Comparison of ENCODE assay signal across 15 cellular contexts in the genomic region with DNA sequence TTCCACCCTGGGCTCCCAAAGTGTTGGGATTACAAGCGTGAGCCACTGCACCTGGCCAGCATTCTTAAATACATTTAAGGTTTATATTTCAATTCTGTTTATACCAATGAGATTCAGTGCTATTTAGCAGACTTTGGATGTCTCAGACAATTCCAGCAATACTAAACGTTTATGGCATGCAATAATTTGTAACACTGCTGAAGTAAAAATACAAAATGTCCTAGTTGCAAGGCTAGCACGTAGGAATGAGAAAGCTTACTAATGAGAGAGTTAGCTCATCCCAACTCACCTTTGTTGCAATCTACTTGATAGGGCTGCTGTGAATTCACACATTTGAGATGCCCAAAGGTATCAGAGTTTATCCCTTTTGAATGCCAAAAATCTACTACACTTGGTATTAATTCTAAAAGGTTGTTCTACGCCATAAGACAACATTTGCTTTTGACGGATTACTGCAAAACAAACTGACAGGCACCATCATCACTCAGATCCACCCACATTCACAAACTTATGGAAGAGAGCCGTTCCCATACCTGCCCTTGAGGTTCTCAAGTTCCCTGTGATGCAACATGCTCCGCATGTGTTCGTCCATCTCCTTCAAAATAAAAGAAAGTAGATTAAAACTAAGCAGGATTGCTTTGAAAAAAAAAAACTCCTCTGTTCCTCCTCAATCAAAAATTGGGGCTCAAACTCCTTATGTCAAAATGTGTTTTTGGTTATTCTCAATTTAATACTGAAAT. TPM values are rescaled to one million over a fixed set of nuclear protein-coding genes. Genes with fewer than 3 reads are reported as not detected.
A peak's percentile ranks its signal among the peaks of the same experiment; 100 is the strongest.
DNase-seq lines count a peak whose midpoint lies in the region; ATAC-seq, FAIRE-seq and TF ChIP-seq lines count a peak whose summit lies in the region.
"Had no signal": no experiment of that assay in that cellular context is flagged by ENCODE, and none has a peak within 500 bp of the region (broad histone marks: within the 10 kb centered on the region; RNA-seq: fewer than 3 reads in every experiment).

No MANE protein-coding gene starts in this region.

- H3K56ac ChIP-seq in H1 (replicated peaks; ENCODE audit: insufficient read length, low read depth, low read length): no peak overlapping the region

- intact Hi-C loops in left colon (cut with DNase I, micrococcal nuclease): no loop called here

- no peak for TF ChIP-seq RAD21 in H1 (IDR thresholded peaks at IDR 0.05 in 1 of 2, conservative IDR thresholded peaks at IDR 0.05 in 1 of 2; ENCODE audit: low read depth in 2 of 2, low read length in 2 of 2)

- no peak for FAIRE-seq in H1 (lab: Jason Lieb, UNC)
- FAIRE-seq: A549, GM12878, GM18507 had no signal

- no peak for TF ChIP-seq POLR2A in H1 (IDR thresholded peaks at IDR 0.05; ENCODE audit: control extremely low read depth in 1 of 2, low read depth in 2 of 2, low read length in 2 of 2)

- H3K9me3 ChIP-seq in H1 (ENCODE audit: insufficient read depth in 2 of 2, low read depth in 1 of 2, low read length in 1 of 2): no peaks in the 10 kb centered on the region
- H3K9me3 ChIP-seq: A549, BE2C had no signal

- no peak overlapping the region for H2BK12ac ChIP-seq in H1 (ENCODE audit: low read depth, low read length)

- H3K4ac ChIP-seq in H1 (replicated peaks; ENCODE audit: insufficient read length, low read depth, low read length): no peak overlapping the region

- no peak overlapping the region for H4K5ac ChIP-seq in H1 (ENCODE audit: insufficient read length, low read depth, low read length)

- no peak overlapping the region for H3K4me3 ChIP-seq in H1 (ENCODE audit: extremely low read depth in 1 of 4, insufficient read depth in 2 of 4, low read depth in 3 of 4, low read length in 4 of 4)
- H3K4me3 ChIP-seq: A549, GM12878, GM23248 had no signal

- H2BK20ac ChIP-seq in H1 (ENCODE audit: low read length): no peak overlapping the region

- H3K79me1 ChIP-seq in H1 (ENCODE audit: low read depth, low read length): no peaks in the 10 kb centered on the region

- no peak overlapping the region for H3K23ac ChIP-seq in H1 (ENCODE audit: insufficient read length)

- H3K79me2 ChIP-seq in H1 (ENCODE audit: control insufficient read depth in 1 of 2, insufficient read depth in 2 of 2, low read length in 2 of 2): no peaks in the 10 kb centered on the region

- H3K9me3 Mint-ChIP-seq in stimulated activated effector memory CD8-positive, alpha-beta T cell treated with anti-CD3 and anti-CD28 coated beads, Interleukin-12 subunit alpha, Interleukin-12 subunit beta, amount 100 ng/mL, for 72 hours: no peaks in the 10 kb centered on the region
- H3K9me3 Mint-ChIP-seq: CD4-positive, alpha-beta memory T cell; H9 had no signal

- H3K9ac ChIP-seq in H1 (replicated peaks in 1 of 4; ENCODE audit: extremely low read depth in 1 of 4, low read depth in 3 of 4, low read length in 3 of 4): no peak overlapping the region
- H3K9ac ChIP-seq: GM23248 had no signal

- H3K36me3 Mint-ChIP-seq in stimulated activated effector memory CD8-positive, alpha-beta T cell treated with anti-CD3 and anti-CD28 coated beads, Interleukin-12 subunit alpha, Interleukin-12 subunit beta, amount 100 ng/mL, for 72 hours: peaks cover 58% of the 10 kb centered on the region

- no peak for TF ChIP-seq EP300 in H1 (IDR thresholded peaks at IDR 0.05; ENCODE audit: borderline replicate concordance in 1 of 2, low read depth in 2 of 2, low read length in 2 of 2)

- H2AK5ac ChIP-seq in H1 (ENCODE audit: low read depth, low read length): no peak overlapping the region

- CTCF ChIA-PET in H1 (lab: Charles Lee; ENCODE audit: partially characterized antibody): interaction anchor here (0.7 to 0.9 kb wide), 2 partner anchors 11 to 30 kb away, joined by 3 read pairs; a partner anchor contains a TSS

- H3K14ac ChIP-seq in H1 (ENCODE audit: insufficient read length): no peak overlapping the region

- no peak overlapping the region for H4K8ac ChIP-seq in H1 (ENCODE audit: extremely low read depth, insufficient read depth, low read length)

- H3K4me1 ChIP-seq in H1 (replicated peaks in 1 of 4; ENCODE audit: control insufficient read depth in 3 of 4, insufficient read depth in 4 of 4, low read length in 3 of 4): no peaks in the 10 kb centered on the region
- H3K4me1 ChIP-seq: A549, BE2C had no signal

- H2AFZ ChIP-seq in H1 (ENCODE audit: low read length): no peak overlapping the region
- H2AFZ ChIP-seq: GM23248 had no signal

- no peak for DNase-seq in H1 (ENCODE audit: low read depth in 1 of 2, low spot score in 2 of 2)
- DNase-seq in left colon: no peak
- no peak for DNase-seq in stimulated activated effector memory CD8-positive, alpha-beta T cell treated with anti-CD3 and anti-CD28 coated beads, Interleukin-12 subunit alpha, Interleukin-12 subunit beta, amount 100 ng/mL, for 72 hours (ENCODE audit: low spot score in 2 of 2)
- no peak for DNase-seq in NOMO-1 (lab: John Stamatoyannopoulos, UW; ENCODE audit: unreplicated experiment in 2 of 2)
- no peak for DNase-seq in HT-29 (ENCODE audit: low spot score)
- DNase-seq: BE2C; CD4-positive, alpha-beta memory T cell; DMS79; GM23248; H9 had no signal

- H2BK5ac ChIP-seq in H1 (ENCODE audit: low read depth, low read length): no peak overlapping the region

- no peaks in the 10 kb centered on the region for H3K27me3 ChIP-seq in H1 (replicated peaks in 1 of 4; ENCODE audit: control insufficient read depth in 3 of 4, extremely low read depth in 1 of 4, insufficient read depth in 3 of 4, low read length in 3 of 4)
- H3K27me3 ChIP-seq: BE2C had no signal

- 89% methylated on average over 8 of the region's 8 CpGs; no CpG with 5 or more reads in 1 of the 2 experiments for WGBS in H1 (ENCODE audit: extremely low coverage in 1 of 2, insufficient coverage in 1 of 2, insufficient read length in 1 of 2, insufficient replicate concordance in 2 of 2, low coverage in 1 of 2, low lambda C conversion rate in 2 of 2, missing lambda C conversion rate in 1 of 2), 2 experiments

- H4K20me1 ChIP-seq in H1 (replicated peaks in 1 of 2; ENCODE audit: control insufficient read depth in 1 of 2, insufficient read depth in 2 of 2, low read length in 2 of 2): no peaks in the 10 kb centered on the region

- ATAC-seq in left colon (peak; percentile 69), HG03025 (IDR thresholded peaks at IDR 0.05; ENCODE audit: low FRiP score, unreplicated experiment) (no peak)
- no peak for ATAC-seq in stimulated activated effector memory CD8-positive, alpha-beta T cell treated with anti-CD3 and anti-CD28 coated beads, Interleukin-12 subunit alpha, Interleukin-12 subunit beta, amount 100 ng/mL, for 72 hours
- ATAC-seq: A549 had no signal

- TF ChIP-seq CTCF in H1 (IDR thresholded peaks at IDR 0.05; ENCODE audit: control extremely low read depth in 1 of 3, insufficient read depth in 1 of 3, low read depth in 1 of 3, low read length in 3 of 3): no peak

- no peaks in the 10 kb centered on the region for H3K23me2 ChIP-seq in H1 (ENCODE audit: low read depth, low read length)

- no peak overlapping the region for H4K91ac ChIP-seq in H1 (replicated peaks; ENCODE audit: insufficient read length, low read length)

- no peak overlapping the region for H3K27ac ChIP-seq in H1 (ENCODE audit: low read depth, low read length)
- H3K27ac ChIP-seq: A549, C4-2B, GM23248 had no signal

- H3K4me3 Mint-ChIP-seq in stimulated activated effector memory CD8-positive, alpha-beta T cell treated with anti-CD3 and anti-CD28 coated beads, Interleukin-12 subunit alpha, Interleukin-12 subunit beta, amount 100 ng/mL, for 72 hours: no peak overlapping the region
- H3K4me3 Mint-ChIP-seq: CD4-positive, alpha-beta memory T cell; H9 had no signal

- H3K18ac ChIP-seq in H1 (ENCODE audit: extremely low read depth, low read length): no peak overlapping the region

- no peak overlapping the region for H2BK120ac ChIP-seq in H1 (replicated peaks; ENCODE audit: low read depth, low read length)

- peaks cover 0 to 6% (median 2%) of the 10 kb centered on the region in 4 experiments; a peak in 2 of 8 replicates for H3K36me3 ChIP-seq in H1 (ENCODE audit: control insufficient read depth in 2 of 4, insufficient read depth in 4 of 4, low read length in 3 of 4)

- H2BK15ac ChIP-seq in H1 (ENCODE audit: low read length): no peak overlapping the region

- no peak overlapping the region for H3K4me2 ChIP-seq in H1 (ENCODE audit: insufficient read depth in 1 of 2, low read depth in 2 of 2, low read length in 2 of 2)
- H3K4me2 ChIP-seq: A549 had no signal

- peak overlapping the region; percentile 40 for H3K27ac Mint-ChIP-seq in stimulated activated effector memory CD8-positive, alpha-beta T cell treated with anti-CD3 and anti-CD28 coated beads, Interleukin-12 subunit alpha, Interleukin-12 subunit beta, amount 100 ng/mL, for 72 hours

- POLR2A ChIA-PET in H1 (lab: Charles Lee; ENCODE audit: partially characterized antibody): interaction anchor here (1.3 kb wide), 1 partner anchor 130 kb away, joined by 3 read pairs; no protein-coding TSS in a partner anchor

- H3K4me1 Mint-ChIP-seq in stimulated activated effector memory CD8-positive, alpha-beta T cell treated with anti-CD3 and anti-CD28 coated beads, Interleukin-12 subunit alpha, Interleukin-12 subunit beta, amount 100 ng/mL, for 72 hours: no peaks in the 10 kb centered on the region
- H3K4me1 Mint-ChIP-seq: H9 had no signal

TF ChIP-seq in H1, 55 proteins besides CTCF, POLR2A, EP300 and RAD21 (continues in another document):
- no peak for TF ChIP-seq EZH2 (IDR thresholded peaks at IDR 0.05; ENCODE audit: low read depth, low read length, severe bottlenecking)

RNA-seq across cellular contexts. Expression of a gene that starts 25.3 kb away (rescaled TPM):
- 62.0 and 64.5 TPM in 2 replicates for total RNA-seq in H1 (2021; fragmentation: NEBNext Ultra II Directional; extraction: Animal tissue kit (Norgen Biotek cat#: 25700))
- polyA plus RNA-seq in H1 (2011; rRNA removed): 15.7 and 18.2 TPM in 2 replicates
- polyA plus RNA-seq in H1 (2011; cell fraction: cytosol; rRNA removed): 14.7 TPM
- 20.7 TPM for polyA plus RNA-seq in H1 (2011; cell fraction: nucleus; rRNA removed)
- 18.3 to 27.5 TPM (median 26.1 TPM) in 4 replicates for polyA plus RNA-seq in H1 (2012, experiment 1 of 2)
- polyA plus RNA-seq in H1 (2012, experiment 2 of 2): 1.0 TPM
- polyA plus RNA-seq in H1 (2013, experiment 1 of 2): 32.3 TPM
- polyA plus RNA-seq in H1 (2013, experiment 2 of 2): 28.9 TPM
- polyA minus RNA-seq in H1 (2011; rRNA and poly(A)+ RNA removed): 76.3 and 124 TPM in 2 replicates
- polyA minus RNA-seq in H1 (2011; cell fraction: cytosol; rRNA and poly(A)+ RNA removed): 35.7 TPM
- 67.8 TPM for polyA minus RNA-seq in H1 (2011; cell fraction: nucleus; rRNA and poly(A)+ RNA removed)
- total RNA-seq in left colon: 10 to 100 TPM; 32.8 to 48.6 TPM
- total RNA-seq in HT-29 (2014; rRNA removed; shearing (Covaris generic)): 23.4 and 24.9 TPM in 2 replicates

RNA-seq across cellular contexts. Expression of a gene that starts 29.7 kb away (rescaled TPM):
- 71.3 and 72.8 TPM in 2 replicates for total RNA-seq in H1 (2021; fragmentation: NEBNext Ultra II Directional; extraction: Animal tissue kit (Norgen Biotek cat#: 25700))
- 32.2 and 58.0 TPM in 2 replicates for polyA plus RNA-seq in H1 (2011; rRNA removed)
- 34.3 TPM for polyA plus RNA-seq in H1 (2011; cell fraction: cytosol; rRNA removed)
- 48.0 TPM for polyA plus RNA-seq in H1 (2011; cell fraction: nucleus; rRNA removed)
- polyA plus RNA-seq in H1 (2012, experiment 1 of 2): 41.1 to 76.3 TPM (median 61.1 TPM) in 4 replicates
- polyA plus RNA-seq in H1 (2012, experiment 2 of 2): 8.0 TPM
- polyA plus RNA-seq in H1 (2013, experiment 1 of 2): 36.8 TPM
- 42.0 TPM for polyA plus RNA-seq in H1 (2013, experiment 2 of 2)
- polyA minus RNA-seq in H1 (2011; rRNA and poly(A)+ RNA removed): 17.3 and 23.7 TPM in 2 replicates
- 28.9 TPM for polyA minus RNA-seq in H1 (2011; cell fraction: cytosol; rRNA and poly(A)+ RNA removed)
- polyA minus RNA-seq in H1 (2011; cell fraction: nucleus; rRNA and poly(A)+ RNA removed): 21.8 TPM
- total RNA-seq in left colon: 10 to 100 TPM; 62.4 to 97.3 TPM
- 30.2 and 39.5 TPM in 2 replicates for total RNA-seq in HT-29 (2014; rRNA removed; shearing (Covaris generic))
